2 cellular contexts compared by ENCODE assay signal in genomic region chr1:200413766-200414165, GRCh38.
TF ChIP-seq lines count a peak whose summit lies in the region.

No MANE protein-coding gene starts in this region.

TF ChIP-seq in K562, 482 proteins besides CTCF, POLR2A, EP300 and RAD21:
- TF ChIP-seq CEBPB (tag; IDR thresholded peaks at IDR 0.05), result peak; percentile 52

TF ChIP-seq in HepG2, 621 proteins besides CTCF, POLR2A, EP300 and RAD21:
- TF ChIP-seq TEAD3 (CRISPR knock-in tag; optimal IDR thresholded peaks at IDR 0.05; ENCODE audit: borderline replicate concordance) (peak; percentile 52), ZNF770 (CRISPR knock-in tag; IDR thresholded peaks at IDR 0.05) (peak; percentile 47; the same call in 1 of the 2 replicates), CEBPB (IDR thresholded peaks at IDR 0.05; ENCODE audit: borderline replicate concordance, low read depth, low read length) (peak; percentile 1; the same call in 1 of the 2 replicates)
